In genomic region chr4:169098969-169099685, GRCh38 we compare ENCODE assay signal across 12 cellular contexts.
A peak's percentile ranks its signal among the peaks of the same experiment; 100 is the strongest.
DNase-seq lines count a peak whose midpoint lies in the region; ATAC-seq and TF ChIP-seq lines count a peak whose summit lies in the region.
"Had no signal": no experiment of that assay in that cellular context is flagged by ENCODE, and none has a peak within 500 bp of the region (broad histone marks: within the 10 kb centered on the region; RNA-seq: fewer than 3 reads in every experiment).

No MANE protein-coding gene starts in this region.

- TF ChIP-seq CTCF in coronary artery (IDR thresholded peaks at IDR 0.05) (no peak), osteoblast (IDR thresholded peaks at IDR 0.05; ENCODE audit: extremely low read depth, low read depth, low read length) (no peak), colonic mucosa (IDR thresholded peaks at IDR 0.05) (no peak), endothelial cell (IDR thresholded peaks at IDR 0.05; ENCODE audit: unreplicated experiment) (no peak)

- H3K36me3 Mint-ChIP-seq in endothelial cell (ENCODE audit: low read depth, unreplicated experiment) = peaks cover 17% of the 10 kb centered on the region
- no peaks in the 10 kb centered on the region for H3K36me3 Mint-ChIP-seq in T-helper 2 cell treated with Interferon-gamma antibody and Interleukin-4, amounts not matched to agents 5 μg/mL and 100 μg/mL, for 36 hours (ENCODE audit: low read depth)
- H3K36me3 Mint-ChIP-seq: stimulated activated effector memory CD8-positive, alpha-beta T cell treated with anti-CD3 and anti-CD28 coated beads, Interleukin-12 subunit alpha, Interleukin-12 subunit beta, amount 100 ng/mL, for 72 hours had no signal

- intact Hi-C loops in colonic mucosa (cut with DNase I) = no loop called here

- H3K9ac ChIP-seq in colonic mucosa (ENCODE audit: low read depth in 2 of 2, low read length in 2 of 2) = no peak overlapping the region

- DNase-seq in EH (ENCODE audit: low read depth) = peak; percentile 20
- no peak for DNase-seq in coronary artery (ENCODE audit: low spot score)
- DNase-seq in osteoblast (ENCODE audit: insufficient read length, low spot score, missing footprints) = no peak
- no peak for DNase-seq in colonic mucosa
- no peak for DNase-seq in endothelial cell (ENCODE audit: low spot score)
- DNase-seq in T-helper 2 cell treated with Interferon-gamma antibody and Interleukin-4, amounts not matched to agents 5 μg/mL and 100 μg/mL, for 36 hours (ENCODE audit: low spot score) = no peak
- DNase-seq: activated gamma-delta T cell treated with Interleukin-2 at 50 U/mL for 16 hours, NCI-H1694 treated with DMSO at 0.1 percent for 48 hours, NCI-H774 had no signal

- peaks cover 74% of the 10 kb centered on the region for H3K79me2 ChIP-seq in osteoblast (ENCODE audit: insufficient read depth, low read length)

- no peaks in the 10 kb centered on the region for H3K9me3 Mint-ChIP-seq in endothelial cell (ENCODE audit: unreplicated experiment)
- no peaks in the 10 kb centered on the region for H3K9me3 Mint-ChIP-seq in T-helper 2 cell treated with Interferon-gamma antibody and Interleukin-4, amounts not matched to agents 5 μg/mL and 100 μg/mL, for 36 hours

- H4K20me1 ChIP-seq in osteoblast (ENCODE audit: insufficient read depth, low read length) = peaks cover 23% of the 10 kb centered on the region

- H3K27ac Mint-ChIP-seq in endothelial cell (ENCODE audit: unreplicated experiment) = no peak overlapping the region
- H3K27ac Mint-ChIP-seq in T-helper 2 cell treated with Interferon-gamma antibody and Interleukin-4, amounts not matched to agents 5 μg/mL and 100 μg/mL, for 36 hours = no peak overlapping the region
- H3K27ac Mint-ChIP-seq: stimulated activated effector memory CD8-positive, alpha-beta T cell treated with anti-CD3 and anti-CD28 coated beads, Interleukin-12 subunit alpha, Interleukin-12 subunit beta, amount 100 ng/mL, for 72 hours had no signal

- H3K4me3 Mint-ChIP-seq in endothelial cell (ENCODE audit: unreplicated experiment) = no peak overlapping the region
- H3K4me3 Mint-ChIP-seq in T-helper 2 cell treated with Interferon-gamma antibody and Interleukin-4, amounts not matched to agents 5 μg/mL and 100 μg/mL, for 36 hours = no peak overlapping the region
- H3K4me3 Mint-ChIP-seq: stimulated activated effector memory CD8-positive, alpha-beta T cell treated with anti-CD3 and anti-CD28 coated beads, Interleukin-12 subunit alpha, Interleukin-12 subunit beta, amount 100 ng/mL, for 72 hours had no signal

- H3K9me3 ChIP-seq in osteoblast (ENCODE audit: low read depth, low read length) = no peaks in the 10 kb centered on the region
- H3K9me3 ChIP-seq in colonic mucosa = no peaks in the 10 kb centered on the region

- H3K4me3 ChIP-seq in coronary artery (no peak overlapping the region), osteoblast (ENCODE audit: insufficient read depth, low read length) (no peak overlapping the region), colonic mucosa (no peak overlapping the region)

- ATAC-seq in GM21825 (IDR thresholded peaks at IDR 0.05; ENCODE audit: unreplicated experiment) (peak; percentile 3), GM18861 (IDR thresholded peaks at IDR 0.05; ENCODE audit: unreplicated experiment) (no peak)

- H3K4me2 ChIP-seq in osteoblast (ENCODE audit: insufficient read depth, low read length) = peak overlapping the region; percentile 0

- H3K27ac ChIP-seq in coronary artery (peak overlapping the region; percentile 63 to 73), osteoblast (ENCODE audit: low read depth, low read length) (peak overlapping the region; percentile 74), colonic mucosa (no peak overlapping the region)

- H3K27me3 ChIP-seq in osteoblast (ENCODE audit: insufficient read depth, low read length) (no peaks in the 10 kb centered on the region), colonic mucosa (no peaks in the 10 kb centered on the region)

- no peaks in the 10 kb centered on the region for H3K4me1 Mint-ChIP-seq in endothelial cell (ENCODE audit: unreplicated experiment)
- no peaks in the 10 kb centered on the region for H3K4me1 Mint-ChIP-seq in T-helper 2 cell treated with Interferon-gamma antibody and Interleukin-4, amounts not matched to agents 5 μg/mL and 100 μg/mL, for 36 hours (ENCODE audit: low read depth)
- H3K4me1 Mint-ChIP-seq: stimulated activated effector memory CD8-positive, alpha-beta T cell treated with anti-CD3 and anti-CD28 coated beads, Interleukin-12 subunit alpha, Interleukin-12 subunit beta, amount 100 ng/mL, for 72 hours had no signal

- H3K36me3 ChIP-seq in osteoblast (ENCODE audit: insufficient read depth, low read length) (peaks cover 71% of the 10 kb centered on the region), colonic mucosa (no peaks in the 10 kb centered on the region)

- peaks cover 2% of the 10 kb centered on the region for H3K27me3 Mint-ChIP-seq in endothelial cell (ENCODE audit: unreplicated experiment)
- H3K27me3 Mint-ChIP-seq in T-helper 2 cell treated with Interferon-gamma antibody and Interleukin-4, amounts not matched to agents 5 μg/mL and 100 μg/mL, for 36 hours (ENCODE audit: low read depth) = no peaks in the 10 kb centered on the region

- no peak overlapping the region for H2AFZ ChIP-seq in osteoblast (ENCODE audit: low read length)

- H3K4me1 ChIP-seq in osteoblast (ENCODE audit: insufficient read depth, low read length) (peaks cover 45% of the 10 kb centered on the region), colonic mucosa (no peaks in the 10 kb centered on the region)
